In the genomic region with DNA sequence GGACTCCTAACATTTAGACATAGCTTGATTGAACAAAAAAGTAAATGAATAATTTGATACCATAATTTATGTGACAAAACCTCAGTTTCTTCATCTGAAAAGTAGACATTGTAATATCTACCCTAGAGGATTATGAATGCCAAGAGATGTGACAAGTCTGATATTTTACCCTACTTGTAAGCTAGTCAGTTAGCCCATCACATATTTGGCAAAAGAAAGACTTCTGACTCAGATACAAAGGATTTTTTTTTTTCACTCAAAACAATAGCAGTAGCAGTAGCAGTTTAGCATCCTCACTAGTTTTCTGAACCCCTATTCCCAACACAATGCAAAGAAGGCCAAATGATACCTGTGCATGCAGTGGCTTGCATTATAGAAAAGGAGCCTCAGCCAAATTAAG, we compare ENCODE assay signal across 23 cellular contexts.
"Had no signal": no experiment of that assay in that cellular context is flagged by ENCODE, and none has a peak within 500 bp of the region (broad histone marks: within the 10 kb centered on the region; RNA-seq: fewer than 3 reads in every experiment).

No MANE protein-coding gene starts in this region.

- H3K27ac Mint-ChIP-seq: activated CD8-positive, alpha-beta T cell treated with anti-CD3 and anti-CD28 coated beads, Interleukin-2, amount 10 ng/mL, durations not matched to agents 7 days and 5 days; activated naive CD8-positive, alpha-beta T cell treated with anti-CD3 and anti-CD28 coated beads for 36 hours; activated T-helper 17 cell treated with anti-CD3 and anti-CD28 coated beads, Interleukin-2, amount 50 U/mL, for 72 hours; memory B cell; nephron; stimulated activated naive CD8-positive, alpha-beta T cell treated with anti-CD3 and anti-CD28 coated beads, Interleukin-15, Interleukin-2, amounts not matched to agents 100 ng/mL and 50 ng/mL, for 24 hours had no signal

- ATAC-seq: activated CD8-positive, alpha-beta T cell treated with anti-CD3 and anti-CD28 coated beads, Interleukin-2, amount 10 ng/mL, durations not matched to agents 7 days and 5 days; activated T-helper 17 cell treated with anti-CD3 and anti-CD28 coated beads, Interleukin-2, amount 50 U/mL, for 72 hours; heart left ventricle; left colon; psoas muscle had no signal

- H3K9me3 ChIP-seq: heart left ventricle, neutrophil, ovary, psoas muscle, right atrium auricular region, suprapubic skin, transverse colon had no signal

- DNase-seq: activated CD4-positive, alpha-beta T cell treated with anti-CD3 and anti-CD28 coated beads for 1 hour; activated CD4-positive, alpha-beta T cell treated with anti-CD3 and anti-CD28 coated beads, Interleukin-2, amount 50 U/mL, for 1 hour; activated CD8-positive, alpha-beta T cell treated with anti-CD3 and anti-CD28 coated beads, Interleukin-2, amount 10 ng/mL, durations not matched to agents 7 days and 5 days; activated naive CD4-positive, alpha-beta T cell; activated naive CD8-positive, alpha-beta T cell treated with anti-CD3 and anti-CD28 coated beads for 36 hours; cortex of kidney; heart left ventricle; left colon; ovary; psoas muscle; stimulated activated CD4-positive, alpha-beta T cell treated with anti-CD3 and anti-CD28 coated beads, Interleukin-1b, Interleukin-23, amount 100 ng/mL, for 48 hours; T-helper 1 cell; transverse colon had no signal

- H3K4me1 ChIP-seq: heart left ventricle, psoas muscle, right atrium auricular region, suprapubic skin had no signal

- H3K36me3 Mint-ChIP-seq: activated naive CD8-positive, alpha-beta T cell treated with anti-CD3 and anti-CD28 coated beads for 36 hours; memory B cell had no signal

- H3K27ac ChIP-seq: cardiac muscle cell, epithelial cell of prostate, heart left ventricle, neutrophil, ovary, psoas muscle, right atrium auricular region, skin epidermis, suprapubic skin, transverse colon had no signal

- H3K4me3 Mint-ChIP-seq: activated CD8-positive, alpha-beta T cell treated with anti-CD3 and anti-CD28 coated beads, Interleukin-2, amount 10 ng/mL, durations not matched to agents 7 days and 5 days; activated naive CD8-positive, alpha-beta T cell treated with anti-CD3 and anti-CD28 coated beads for 36 hours; activated T-helper 17 cell treated with anti-CD3 and anti-CD28 coated beads, Interleukin-2, amount 50 U/mL, for 72 hours; memory B cell; nephron; stimulated activated naive CD8-positive, alpha-beta T cell treated with anti-CD3 and anti-CD28 coated beads, Interleukin-15, Interleukin-2, amounts not matched to agents 100 ng/mL and 50 ng/mL, for 24 hours had no signal

- H3K4me1 Mint-ChIP-seq: activated naive CD8-positive, alpha-beta T cell treated with anti-CD3 and anti-CD28 coated beads for 36 hours; activated T-helper 17 cell treated with anti-CD3 and anti-CD28 coated beads, Interleukin-2, amount 50 U/mL, for 72 hours; memory B cell had no signal

- H3K4me3 ChIP-seq: cardiac muscle cell, heart left ventricle, ovary, psoas muscle, right atrium auricular region, skin epidermis, suprapubic skin, transverse colon had no signal

- H3K27me3 ChIP-seq: cardiac muscle cell, heart left ventricle, neutrophil, ovary, right atrium auricular region, suprapubic skin, transverse colon had no signal

- H3K36me3 ChIP-seq: cardiac muscle cell, heart left ventricle, neutrophil, ovary, right atrium auricular region, suprapubic skin, transverse colon had no signal

- H3K27me3 Mint-ChIP-seq: activated naive CD8-positive, alpha-beta T cell treated with anti-CD3 and anti-CD28 coated beads for 36 hours; activated T-helper 17 cell treated with anti-CD3 and anti-CD28 coated beads, Interleukin-2, amount 50 U/mL, for 72 hours; memory B cell; stimulated activated naive CD8-positive, alpha-beta T cell treated with anti-CD3 and anti-CD28 coated beads, Interleukin-15, Interleukin-2, amounts not matched to agents 100 ng/mL and 50 ng/mL, for 24 hours had no signal
